In the genomic region with DNA sequence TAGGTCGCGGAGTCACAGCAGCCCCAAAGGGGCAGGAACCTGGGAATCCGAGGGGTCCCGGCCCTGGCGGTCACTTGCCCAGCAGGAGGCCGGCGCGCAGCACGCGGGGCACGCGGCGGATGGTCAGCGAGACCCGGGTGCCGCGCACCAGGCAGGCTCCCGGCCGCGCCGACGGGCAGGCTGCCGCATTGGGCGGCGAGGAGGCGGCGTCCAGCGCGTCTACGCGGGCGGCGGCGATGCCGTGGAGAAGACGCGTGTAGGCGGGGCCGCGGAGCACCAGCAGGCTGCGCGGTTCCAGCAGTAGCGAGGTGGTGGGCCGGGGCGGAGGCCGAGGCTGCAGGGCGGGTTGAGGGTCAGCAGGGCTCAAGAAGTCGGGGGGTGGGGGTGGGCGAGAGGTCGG, we compare ENCODE assay signal across 8 cellular contexts. TPM values are rescaled to one million over a fixed set of nuclear protein-coding genes. Genes with fewer than 3 reads are reported as not detected.
DNase-seq lines count a peak whose midpoint lies in the region; ATAC-seq, FAIRE-seq and TF ChIP-seq lines count a peak whose summit lies in the region.

No MANE protein-coding gene starts in this region.

- no peaks in the 10 kb centered on the region for H3K9me3 Mint-ChIP-seq in T-helper 2 cell treated with Interferon-gamma antibody and Interleukin-4, amounts not matched to agents 5 μg/mL and 100 μg/mL, for 36 hours
- H3K9me3 Mint-ChIP-seq in central memory CD8-positive, alpha-beta T cell, result no peaks in the 10 kb centered on the region

- no peaks in the 10 kb centered on the region for H3K9me1 ChIP-seq in keratinocyte (ENCODE audit: control insufficient read depth, extremely low read depth, insufficient read depth, low read length)

- DNase-seq in CD1c-positive myeloid dendritic cell (ENCODE audit: extremely low spot score) (peak; percentile 75), Karpas-422 (peak; percentile 85), keratinocyte (ENCODE audit: low read depth, low spot score) (no peak), NCI-H1694 treated with DMSO at 0.1 percent for 48 hours (lab: John Stamatoyannopoulos, UW) (no peak)
- DNase-seq in T-helper 2 cell treated with Interferon-gamma antibody and Interleukin-4, amounts not matched to agents 5 μg/mL and 100 μg/mL, for 36 hours (ENCODE audit: low spot score), result peak; percentile 63
- DNase-seq in central memory CD8-positive, alpha-beta T cell (ENCODE audit: low spot score in 2 of 2), result no peak
- peak; percentile 49 for DNase-seq in stimulated activated CD4-positive, alpha-beta T cell treated with anti-CD3 and anti-CD28 coated beads, Interleukin-1b, Interleukin-23, amount 100 ng/mL, for 48 hours

- peak overlapping the region; percentile 75 for H3K27ac Mint-ChIP-seq in T-helper 2 cell treated with Interferon-gamma antibody and Interleukin-4, amounts not matched to agents 5 μg/mL and 100 μg/mL, for 36 hours
- no peak overlapping the region for H3K27ac Mint-ChIP-seq in central memory CD8-positive, alpha-beta T cell (ENCODE audit: low read depth)

- FAIRE-seq in keratinocyte (lab: Jason Lieb, UNC), result no peak

- H3K27ac ChIP-seq in Karpas-422 (ENCODE audit: low read length) (no peak overlapping the region; the same call in 1 of the 2 replicates), keratinocyte (ENCODE audit: control insufficient read depth, insufficient read depth, low read length) (no peak overlapping the region)

- H2AFZ ChIP-seq in Karpas-422 (ENCODE audit: low read length) (no peak overlapping the region), keratinocyte (ENCODE audit: control insufficient read depth, low read length) (peak overlapping the region; percentile 26)

- H3K4me2 ChIP-seq in Karpas-422 (ENCODE audit: low read depth, low read length, poor library complexity, severe bottlenecking) (peak overlapping the region; percentile 87), keratinocyte (ENCODE audit: control insufficient read depth, extremely low read depth, insufficient read depth, low read depth, low read length) (peak overlapping the region; percentile 71)

- dilution Hi-C loops in keratinocyte (cut with MboI; ENCODE audit: extremely low pct_ligation_motif_present, low sequenced_read_pairs), result no loop called here

- no peaks in the 10 kb centered on the region for H3K9me2 ChIP-seq in Karpas-422 (replicated peaks; ENCODE audit: insufficient read depth, low read length)

- H3K4me3 Mint-ChIP-seq in T-helper 2 cell treated with Interferon-gamma antibody and Interleukin-4, amounts not matched to agents 5 μg/mL and 100 μg/mL, for 36 hours, result peak overlapping the region; percentile 76
- H3K4me3 Mint-ChIP-seq in central memory CD8-positive, alpha-beta T cell, result peak overlapping the region; percentile 51

- peak overlapping the region; percentile 82 for H3K9ac ChIP-seq in Karpas-422 (ENCODE audit: low read length)
- peak overlapping the region; percentile 56 for H3K9ac ChIP-seq in keratinocyte (ENCODE audit: control insufficient read depth, extremely low read depth, insufficient read depth, low read length)

- peaks cover 13% of the 10 kb centered on the region for H3K36me3 Mint-ChIP-seq in T-helper 2 cell treated with Interferon-gamma antibody and Interleukin-4, amounts not matched to agents 5 μg/mL and 100 μg/mL, for 36 hours (ENCODE audit: low read depth)
- H3K36me3 Mint-ChIP-seq in central memory CD8-positive, alpha-beta T cell (ENCODE audit: insufficient read depth), result peaks cover 2% of the 10 kb centered on the region

- H3K27me3 Mint-ChIP-seq in T-helper 2 cell treated with Interferon-gamma antibody and Interleukin-4, amounts not matched to agents 5 μg/mL and 100 μg/mL, for 36 hours (ENCODE audit: low read depth), result no peaks in the 10 kb centered on the region
- no peaks in the 10 kb centered on the region for H3K27me3 Mint-ChIP-seq in central memory CD8-positive, alpha-beta T cell

- H3K36me3 ChIP-seq in Karpas-422 (ENCODE audit: insufficient read depth, low read length), result no peaks in the 10 kb centered on the region
- no peaks in the 10 kb centered on the region for H3K36me3 ChIP-seq in keratinocyte (ENCODE audit: control insufficient read depth in 2 of 2, extremely low read depth in 1 of 2, insufficient read depth in 2 of 2, low read length in 2 of 2)

- H3K9me3 ChIP-seq in Karpas-422 (ENCODE audit: low read length) (no peaks in the 10 kb centered on the region), keratinocyte (ENCODE audit: control insufficient read depth, low read depth, low read length) (no peaks in the 10 kb centered on the region)

- peaks cover 31% of the 10 kb centered on the region for H3K4me1 Mint-ChIP-seq in T-helper 2 cell treated with Interferon-gamma antibody and Interleukin-4, amounts not matched to agents 5 μg/mL and 100 μg/mL, for 36 hours (ENCODE audit: low read depth)
- H3K4me1 Mint-ChIP-seq in central memory CD8-positive, alpha-beta T cell, result peaks cover 32% of the 10 kb centered on the region

- H4K20me1 ChIP-seq in Karpas-422 (ENCODE audit: insufficient read depth, low read depth, low read length), result no peaks in the 10 kb centered on the region
- H4K20me1 ChIP-seq in keratinocyte (ENCODE audit: control insufficient read depth, extremely low read depth, insufficient read depth, low read length), result no peaks in the 10 kb centered on the region

- peaks cover 13% of the 10 kb centered on the region for H3K79me2 ChIP-seq in Karpas-422 (ENCODE audit: low read length)
- peaks cover 8% of the 10 kb centered on the region for H3K79me2 ChIP-seq in keratinocyte (ENCODE audit: control insufficient read depth, insufficient read depth, low read length)

- TF ChIP-seq CTCF in keratinocyte (optimal IDR thresholded peaks at IDR 0.05 in 1 of 3, IDR thresholded peaks at IDR 0.05 in 1 of 3, conservative IDR thresholded peaks at IDR 0.05 in 1 of 3; ENCODE audit: extremely low read depth in 1 of 3, insufficient read depth in 2 of 3, low read length in 3 of 3), result no peak

- H3K4me3 ChIP-seq in Karpas-422 (ENCODE audit: low read length) (peak overlapping the region; percentile 54), keratinocyte (ENCODE audit: control insufficient read depth in 2 of 3, extremely low read depth in 1 of 3, insufficient read depth in 2 of 3, low read depth in 1 of 3, low read length in 3 of 3) (peak overlapping the region; percentile 18 to 46 (median 35))

- H3K27me3 ChIP-seq in Karpas-422 (ENCODE audit: low read length), result no peaks in the 10 kb centered on the region
- no peaks in the 10 kb centered on the region for H3K27me3 ChIP-seq in keratinocyte (ENCODE audit: control insufficient read depth, extremely low read depth, insufficient read depth, low read length)

- peaks cover 31% of the 10 kb centered on the region for H3K4me1 ChIP-seq in Karpas-422 (ENCODE audit: low read length)
- peaks cover 8% of the 10 kb centered on the region for H3K4me1 ChIP-seq in keratinocyte (ENCODE audit: control insufficient read depth, extremely low read depth, insufficient read depth, low read length)

- ATAC-seq in central memory CD8-positive, alpha-beta T cell (replicated peaks; ENCODE audit: extremely low read depth, poor library complexity, severe bottlenecking), result no peak
- no peak for ATAC-seq in GM19351 (IDR thresholded peaks at IDR 0.05; ENCODE audit: unreplicated experiment)

RNA-seq across cellular contexts. Expression of a gene that starts 0.6 kb away (rescaled TPM):
- 1.2 and 1.8 TPM in 2 replicates for total RNA-seq in Karpas-422 (2014; rRNA removed; shearing (Covaris generic); ENCODE audit: low replicate concordance)
- 0.19 to 0.72 TPM (median 0.28 TPM) in 3 replicates for polyA plus RNA-seq in keratinocyte
- 0.39 TPM for polyA plus RNA-seq in keratinocyte (2011; ENCODE audit: low read depth)
- polyA plus RNA-seq in keratinocyte (2011; cell fraction: cytosol; rRNA removed), result 0.17 TPM in 2 replicates
- 2.3 TPM in 2 replicates for polyA plus RNA-seq in keratinocyte (2011; cell fraction: nucleus; rRNA removed)
- 0.21 and 1.0 TPM in 2 replicates for polyA plus RNA-seq in keratinocyte (2012; ENCODE audit: low replicate concordance)
- not detected in 3 replicates for polyA minus RNA-seq in keratinocyte
- polyA minus RNA-seq in keratinocyte (2011; cell fraction: cytosol; rRNA and poly(A)+ RNA removed), result not detected
- polyA minus RNA-seq in keratinocyte (2011; cell fraction: nucleus; rRNA and poly(A)+ RNA removed), result 0.32 and 1.4 TPM in 2 replicates

RNA-seq across cellular contexts. Expression of a gene that starts 4.8 kb away (rescaled TPM):
- total RNA-seq in Karpas-422 (2014; rRNA removed; shearing (Covaris generic); ENCODE audit: low replicate concordance), result 11.1 and 48.4 TPM in 2 replicates
- 27.8 to 37.1 TPM (median 36.7 TPM) in 3 replicates for polyA plus RNA-seq in keratinocyte
- 3.5 TPM for polyA plus RNA-seq in keratinocyte (2011; ENCODE audit: low read depth)
- 15.8 and 26.9 TPM in 2 replicates for polyA plus RNA-seq in keratinocyte (2011; cell fraction: cytosol; rRNA removed)
- polyA plus RNA-seq in keratinocyte (2011; cell fraction: nucleus; rRNA removed), result 87.0 and 90.7 TPM in 2 replicates
- polyA plus RNA-seq in keratinocyte (2012; ENCODE audit: low replicate concordance), result 22.5 and 25.9 TPM in 2 replicates
- 10.6 to 13.3 TPM (median 12.9 TPM) in 3 replicates for polyA minus RNA-seq in keratinocyte
- 20.7 TPM for polyA minus RNA-seq in keratinocyte (2011; cell fraction: cytosol; rRNA and poly(A)+ RNA removed)
- polyA minus RNA-seq in keratinocyte (2011; cell fraction: nucleus; rRNA and poly(A)+ RNA removed), result 8.5 and 15.7 TPM in 2 replicates

RNA-seq across cellular contexts. Expression of a gene that starts 14.2 kb away (rescaled TPM):
- 23.4 and 71.2 TPM in 2 replicates for total RNA-seq in Karpas-422 (2014; rRNA removed; shearing (Covaris generic); ENCODE audit: low replicate concordance)
- 7.3 to 11.9 TPM (median 8.0 TPM) in 3 replicates for polyA plus RNA-seq in keratinocyte
- polyA plus RNA-seq in keratinocyte (2011; ENCODE audit: low read depth), result 3.0 TPM
- polyA plus RNA-seq in keratinocyte (2011; cell fraction: cytosol; rRNA removed), result 6.0 and 12.4 TPM in 2 replicates
- polyA plus RNA-seq in keratinocyte (2011; cell fraction: nucleus; rRNA removed), result 8.5 TPM in 2 replicates
- 8.5 and 12.8 TPM in 2 replicates for polyA plus RNA-seq in keratinocyte (2012; ENCODE audit: low replicate concordance)
- polyA minus RNA-seq in keratinocyte, result 1.5 to 3.0 TPM (median 2.7 TPM) in 3 replicates
- 11.5 TPM for polyA minus RNA-seq in keratinocyte (2011; cell fraction: cytosol; rRNA and poly(A)+ RNA removed)
- polyA minus RNA-seq in keratinocyte (2011; cell fraction: nucleus; rRNA and poly(A)+ RNA removed), result 2.6 and 2.8 TPM in 2 replicates

RNA-seq across cellular contexts. Expression of a gene that starts 23.5 kb away (rescaled TPM):
- 0.72 and 1.2 TPM in 2 replicates for total RNA-seq in Karpas-422 (2014; rRNA removed; shearing (Covaris generic); ENCODE audit: low replicate concordance)
- 0.38 to 0.76 TPM (median 0.63 TPM) in 3 replicates for polyA plus RNA-seq in keratinocyte
- 0.49 TPM for polyA plus RNA-seq in keratinocyte (2011; ENCODE audit: low read depth)
- 0.97 and 1.8 TPM in 2 replicates for polyA plus RNA-seq in keratinocyte (2011; cell fraction: cytosol; rRNA removed)
- 1.6 and 2.6 TPM in 2 replicates for polyA plus RNA-seq in keratinocyte (2011; cell fraction: nucleus; rRNA removed)
- 1.5 and 2.9 TPM in 2 replicates for polyA plus RNA-seq in keratinocyte (2012; ENCODE audit: low replicate concordance)
- polyA minus RNA-seq in keratinocyte, result 1.3 to 5.5 TPM (median 1.8 TPM) in 3 replicates
- polyA minus RNA-seq in keratinocyte (2011; cell fraction: cytosol; rRNA and poly(A)+ RNA removed), result 1.9 TPM
- polyA minus RNA-seq in keratinocyte (2011; cell fraction: nucleus; rRNA and poly(A)+ RNA removed), result 2.0 and 2.3 TPM in 2 replicates

RNA-seq across cellular contexts. Expression of a gene that starts 44.9 kb away (rescaled TPM):
- 3.6 and 8.9 TPM in 2 replicates for total RNA-seq in Karpas-422 (2014; rRNA removed; shearing (Covaris generic); ENCODE audit: low replicate concordance)
- 1.4 to 3.6 TPM (median 1.8 TPM) in 3 replicates for polyA plus RNA-seq in keratinocyte
- 2.8 TPM for polyA plus RNA-seq in keratinocyte (2011; ENCODE audit: low read depth)
- 1.6 and 3.6 TPM in 2 replicates for polyA plus RNA-seq in keratinocyte (2011; cell fraction: cytosol; rRNA removed)
- polyA plus RNA-seq in keratinocyte (2011; cell fraction: nucleus; rRNA removed), result 1.7 and 2.7 TPM in 2 replicates
- 2.6 and 3.7 TPM in 2 replicates for polyA plus RNA-seq in keratinocyte (2012; ENCODE audit: low replicate concordance)
- polyA minus RNA-seq in keratinocyte, result 0.66 to 2.6 TPM (median 1.2 TPM) in 3 replicates
- polyA minus RNA-seq in keratinocyte (2011; cell fraction: cytosol; rRNA and poly(A)+ RNA removed), result 7.1 TPM
- polyA minus RNA-seq in keratinocyte (2011; cell fraction: nucleus; rRNA and poly(A)+ RNA removed), result 0.47 and 1.8 TPM in 2 replicates

Comparison
In these comparisons a context has a peak if more than half of its experiments do, and no peak if none do; other contexts are left out.
1. DNase-seq: peak in CD1c-positive myeloid dendritic cell (single experiment), Karpas-422 (single experiment), T-helper 2 cell treated with Interferon-gamma antibody and Interleukin-4, amounts not matched to agents 5 μg/mL and 100 μg/mL, for 36 hours (single experiment) and stimulated activated CD4-positive, alpha-beta T cell treated with anti-CD3 and anti-CD28 coated beads, Interleukin-1b, Interleukin-23, amount 100 ng/mL, for 48 hours (single experiment); none in central memory CD8-positive, alpha-beta T cell (0 of 2), keratinocyte (single experiment) and NCI-H1694 treated with DMSO at 0.1 percent for 48 hours (single experiment).